ENCODE assay signal across 8 cellular contexts in the genomic region with DNA sequence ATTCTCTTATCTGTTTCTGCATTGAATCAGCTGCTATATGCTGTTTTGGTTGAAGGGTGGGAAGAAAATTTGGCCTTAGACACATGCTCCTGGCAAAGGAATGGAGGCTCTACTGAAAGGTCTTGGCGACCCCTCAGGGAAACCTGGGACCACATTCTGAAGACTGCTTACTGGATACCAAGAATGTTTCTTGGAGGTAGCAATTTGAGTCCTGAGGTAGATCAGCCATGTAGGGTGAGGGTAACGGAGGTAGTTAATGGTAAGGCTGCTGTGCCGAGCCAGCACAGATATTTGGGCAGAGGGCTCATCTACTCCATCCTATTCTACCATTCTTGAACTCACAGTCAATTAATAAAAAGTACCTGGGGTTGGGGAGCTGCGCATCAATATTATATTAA. TPM values are rescaled to one million over a fixed set of nuclear protein-coding genes. Genes with fewer than 3 reads are reported as not detected.
DNase-seq lines count a peak whose midpoint lies in the region; ATAC-seq, FAIRE-seq and TF ChIP-seq lines count a peak whose summit lies in the region.

No MANE protein-coding gene starts in this region.

- H3K79me2 ChIP-seq in trophoblast cell (ENCODE audit: control insufficient read depth, insufficient read depth, low read length, poor library complexity), result peaks cover 4% of the 10 kb centered on the region

- H4K12ac ChIP-seq in trophoblast cell (ENCODE audit: low read depth, low read length), result peak overlapping the region; percentile 80

- H2BK120ac ChIP-seq in trophoblast cell (ENCODE audit: insufficient read depth, low read length, poor library complexity), result peak overlapping the region; percentile 48

- H3K27ac ChIP-seq in trophoblast cell (ENCODE audit: low read depth, low read length), result no peak overlapping the region

- H3K27me3 ChIP-seq in trophoblast cell (ENCODE audit: insufficient read depth, low read length), result no peaks in the 10 kb centered on the region

- H3K4me3 Mint-ChIP-seq in endothelial cell (ENCODE audit: unreplicated experiment), result peak overlapping the region; percentile 97

- H3K4me1 Mint-ChIP-seq in endothelial cell (ENCODE audit: unreplicated experiment), result peaks cover 23% of the 10 kb centered on the region

- no peak overlapping the region for H2BK5ac ChIP-seq in trophoblast cell (ENCODE audit: low read depth, low read length, poor library complexity)

- H3K36me3 ChIP-seq in trophoblast cell (ENCODE audit: control insufficient read depth in 1 of 2, insufficient read depth in 2 of 2, low read length in 2 of 2), result no peaks in the 10 kb centered on the region

- no CpG with 5 or more reads among the region's 4 CpGs for WGBS in trophoblast cell (ENCODE audit: extremely low coverage, insufficient coverage, insufficient read length)

- H3K9ac ChIP-seq in trophoblast cell (ENCODE audit: low read length), result peak overlapping the region; percentile 85

- H4K8ac ChIP-seq in trophoblast cell (ENCODE audit: low read depth, low read length), result peak overlapping the region; percentile 58

- H3K4me2 ChIP-seq in trophoblast cell (ENCODE audit: low read length), result peak overlapping the region; percentile 97

- no peak overlapping the region for H3K18ac ChIP-seq in trophoblast cell (ENCODE audit: low read length)

- no peak for ATAC-seq in sciatic nerve

- peaks cover 8% of the 10 kb centered on the region for H3K36me3 Mint-ChIP-seq in endothelial cell (ENCODE audit: low read depth, unreplicated experiment)

- H4K91ac ChIP-seq in trophoblast cell (ENCODE audit: low read depth, low read length), result peak overlapping the region; percentile 31

- no peaks in the 10 kb centered on the region for H3K9me3 ChIP-seq in trophoblast cell (ENCODE audit: insufficient read depth, low read depth, low read length)

- peaks cover 11% of the 10 kb centered on the region for H3K27me3 Mint-ChIP-seq in endothelial cell (ENCODE audit: unreplicated experiment)

- peak overlapping the region; percentile 26 for H2BK12ac ChIP-seq in trophoblast cell (ENCODE audit: low read length)

- H3K14ac ChIP-seq in trophoblast cell (ENCODE audit: low read length), result no peak overlapping the region

- peak overlapping the region; percentile 80 for H2AFZ ChIP-seq in trophoblast cell (ENCODE audit: insufficient read depth, low read length, poor library complexity)

- H3K4ac ChIP-seq in trophoblast cell (ENCODE audit: low read depth, low read length), result no peak overlapping the region

- intact Hi-C loops in sciatic nerve (cut with DNase I), result no loop called here

- no peak overlapping the region for H2AK5ac ChIP-seq in trophoblast cell (ENCODE audit: low read length)

- no peak for DNase-seq in GM12865 (ENCODE audit: low read depth)
- no peak for DNase-seq in HFF-Myc (ENCODE audit: extremely low read depth, low read depth)
- DNase-seq in OCI-M2 (lab: John Stamatoyannopoulos, UW; ENCODE audit: unreplicated experiment), result peak; percentile 84
- no peak for DNase-seq in endothelial cell (ENCODE audit: low spot score)
- DNase-seq in trophoblast cell, result no peak
- no peak for DNase-seq in D721Med (ENCODE audit: insufficient read length, low spot score)
- no peak for DNase-seq in sciatic nerve (ENCODE audit: low spot score)
- no peak for DNase-seq in GM19239 (ENCODE audit: insufficient read length, low spot score)

- peaks cover 10% of the 10 kb centered on the region for H3K79me1 ChIP-seq in trophoblast cell (ENCODE audit: low read length)

- no peaks in the 10 kb centered on the region for H3K9me3 Mint-ChIP-seq in endothelial cell (ENCODE audit: unreplicated experiment)

- no peak for FAIRE-seq in D721Med (lab: Jason Lieb, UNC)
- no peak for FAIRE-seq in GM19239 (lab: Jason Lieb, UNC)

- H3K4me3 ChIP-seq in GM12865 (ENCODE audit: low read depth, low read length), result peak overlapping the region; percentile 87
- peak overlapping the region; percentile 86 for H3K4me3 ChIP-seq in HFF-Myc (replicated peaks; ENCODE audit: low read depth, low read length)
- peak overlapping the region; percentile 100 for H3K4me3 ChIP-seq in trophoblast cell (ENCODE audit: low read depth, low read length)

- H3K4me1 ChIP-seq in trophoblast cell (ENCODE audit: control insufficient read depth in 1 of 2, insufficient read depth in 2 of 2, low read length in 2 of 2), result peaks cover 0 to 3% of the 10 kb centered on the region in 2 experiments

- no peak overlapping the region for H3K23ac ChIP-seq in trophoblast cell (ENCODE audit: low read length)

- H3K27ac Mint-ChIP-seq in endothelial cell (ENCODE audit: unreplicated experiment), result peak overlapping the region; percentile 94

- no peak for TF ChIP-seq CTCF in GM12865 (IDR thresholded peaks at IDR 0.05; ENCODE audit: insufficient read depth, low read depth, low read length, missing control alignments)
- TF ChIP-seq CTCF in HFF-Myc (IDR thresholded peaks at IDR 0.05; ENCODE audit: low read depth, low read length, missing control alignments), result no peak
- no peak for TF ChIP-seq CTCF in endothelial cell (IDR thresholded peaks at IDR 0.05; ENCODE audit: unreplicated experiment)
- TF ChIP-seq CTCF in D721Med (IDR thresholded peaks at IDR 0.05; ENCODE audit: insufficient read depth, missing control alignments), result no peak

RNA-seq across cellular contexts. Expression of a gene that starts 0.4 kb away (rescaled TPM):
- 47.9 TPM for total RNA-seq in endothelial cell (ENCODE audit: unreplicated experiment)
- 19.7 and 21.5 TPM in 2 replicates for polyA plus RNA-seq in trophoblast cell (2013)
- 88.5 TPM for total RNA-seq in sciatic nerve
